Comparison of ENCODE assay signal across 8 cellular contexts in the genomic region with DNA sequence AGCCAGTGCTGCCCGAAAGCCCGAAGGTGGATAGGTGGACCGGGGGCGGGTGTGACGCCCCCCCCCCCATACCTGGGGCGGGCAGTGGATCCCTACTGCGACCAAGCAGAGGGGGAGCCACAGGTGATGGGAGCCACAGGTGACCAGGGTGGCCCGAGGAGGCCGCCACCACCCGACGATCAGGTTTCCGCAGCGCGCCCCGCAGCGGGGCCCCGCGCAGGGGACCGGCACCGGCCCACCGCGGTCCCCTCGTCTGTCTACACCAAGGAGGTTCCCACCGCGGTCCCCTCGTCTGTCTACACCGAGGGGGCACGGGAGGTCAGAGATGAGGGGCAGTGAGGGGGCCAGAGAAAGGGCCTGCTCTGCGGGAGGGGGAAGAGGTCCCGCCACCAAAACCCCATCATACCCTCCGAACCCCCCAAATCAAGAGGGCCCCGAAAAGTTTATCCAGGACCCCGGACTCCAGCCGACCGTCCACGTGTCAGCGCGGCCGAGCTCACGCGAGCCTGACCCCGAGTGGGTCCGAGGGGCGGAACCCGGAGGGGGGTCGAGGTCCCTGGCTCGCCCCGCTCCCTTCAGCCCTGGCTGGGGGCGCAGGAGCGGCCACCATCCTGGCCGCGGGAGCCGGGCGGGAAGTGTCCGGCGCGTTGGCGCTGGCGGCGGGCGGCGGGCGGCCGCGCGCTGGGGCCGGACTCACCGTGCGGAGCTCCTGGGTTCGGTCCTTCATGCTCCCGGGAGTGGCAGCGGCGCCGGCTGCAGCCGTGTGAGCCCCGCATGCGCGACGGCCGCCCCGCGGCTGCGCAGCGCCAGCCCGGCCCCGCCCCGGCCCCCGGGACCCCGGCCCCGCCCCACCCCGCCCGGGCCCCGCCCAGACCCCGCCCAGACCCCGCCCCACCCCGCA. TPM values are rescaled to one million over a fixed set of nuclear protein-coding genes. Genes with fewer than 3 reads are reported as not detected.
DNase-seq lines count a peak whose midpoint lies in the region; ATAC-seq and TF ChIP-seq lines count a peak whose summit lies in the region.

Gene STX1A (minus strand): TSS at position 765 of the 901 bp plus-strand sequence. CDS start 38 bp downstream, at position 727.

- no TSS peak for BruUV-seq in PC-3 (replicated peaks; lab: Mats Ljungman, UMichigan)

- H3K4me3 Mint-ChIP-seq in activated T-helper 17 cell treated with anti-CD3 and anti-CD28 coated beads, Interleukin-2, amount 50 U/mL, for 72 hours, result peak within 1 kb of the TSS; percentile 79
- peak within 1 kb of the TSS; percentile 81 for H3K4me3 Mint-ChIP-seq in nephron progenitor cell

- CTCF ChIA-PET in AG04450 (lab: Charles Lee) (interaction anchor here (1.0 kb wide), 1 partner anchor 112 kb away, joined by 6 read pairs; no protein-coding TSS in a partner anchor), PC-3 (lab: Charles Lee) (no interaction called here)

- H2AFZ ChIP-seq in PC-3 (ENCODE audit: low read length), result no peak within 1 kb of the TSS

- peak within 1 kb of the TSS; percentile 85 for H3K27ac Mint-ChIP-seq in activated T-helper 17 cell treated with anti-CD3 and anti-CD28 coated beads, Interleukin-2, amount 50 U/mL, for 72 hours
- H3K27ac Mint-ChIP-seq in nephron progenitor cell, result no peak within 1 kb of the TSS

- H3K4me1 ChIP-seq in PC-3 (ENCODE audit: insufficient read depth, low read length), result peaks cover 50% of the 10 kb centered on the region

- H3K4me3 ChIP-seq in AG04450 (ENCODE audit: low read depth, low read length) (peak within 1 kb of the TSS; percentile 76), PC-3 (ENCODE audit: low read length) (peak within 1 kb of the TSS; percentile 95), fibroblast of mammary gland (ENCODE audit: control insufficient read depth, low read depth, low read length) (peak within 1 kb of the TSS; percentile 78)

- H3K27me3 ChIP-seq in AG04450 (ENCODE audit: control insufficient read depth, insufficient read depth, low read length) (peaks cover 6% of the 10 kb centered on the region), PC-3 (ENCODE audit: low read length) (no peaks in the 10 kb centered on the region)

- H3K27ac ChIP-seq in AG04450 (ENCODE audit: low read depth, low read length) (no peak within 1 kb of the TSS), PC-3 (ENCODE audit: low read length) (peak within 1 kb of the TSS; percentile 100)

- DNase-seq in AG04450 (ENCODE audit: low read depth, low spot score), result no peak
- DNase-seq in PC-3, result peak; percentile 73
- DNase-seq in fibroblast of mammary gland (ENCODE audit: low read depth), result peak; percentile 51
- DNase-seq in nephron progenitor cell, result peak; percentile 80
- DNase-seq in superior temporal gyrus (ENCODE audit: extremely low spot score), result peak; percentile 48

- H3K36me3 ChIP-seq in PC-3 (ENCODE audit: low read depth, low read length), result peaks cover 19% of the 10 kb centered on the region

- peak within 1 kb of the TSS; percentile 100 for H3K9ac ChIP-seq in PC-3 (ENCODE audit: low read length)

- H3K79me2 ChIP-seq in PC-3 (ENCODE audit: low read length), result peaks cover 54% of the 10 kb centered on the region

- H3K36me3 Mint-ChIP-seq in activated T-helper 17 cell treated with anti-CD3 and anti-CD28 coated beads, Interleukin-2, amount 50 U/mL, for 72 hours (ENCODE audit: low read depth), result peaks cover 17% of the 10 kb centered on the region
- no peaks in the 10 kb centered on the region for H3K36me3 Mint-ChIP-seq in nephron progenitor cell (ENCODE audit: low read depth)

- peak within 1 kb of the TSS; percentile 99 for H3K4me2 ChIP-seq in PC-3 (ENCODE audit: low read length)

- H3K27me3 Mint-ChIP-seq in activated T-helper 17 cell treated with anti-CD3 and anti-CD28 coated beads, Interleukin-2, amount 50 U/mL, for 72 hours, result no peaks in the 10 kb centered on the region
- peaks cover 26% of the 10 kb centered on the region for H3K27me3 Mint-ChIP-seq in nephron progenitor cell (ENCODE audit: low read depth, poor library complexity)

- H3K9me3 ChIP-seq in AG04450 (ENCODE audit: control insufficient read depth, insufficient read depth, low read length), result no peaks in the 10 kb centered on the region; the same call in 1 of the 2 replicates
- no peaks in the 10 kb centered on the region for H3K9me3 ChIP-seq in PC-3 (ENCODE audit: low read length)

- peaks cover 14% of the 10 kb centered on the region for H3K4me1 Mint-ChIP-seq in activated T-helper 17 cell treated with anti-CD3 and anti-CD28 coated beads, Interleukin-2, amount 50 U/mL, for 72 hours
- H3K4me1 Mint-ChIP-seq in nephron progenitor cell, result peaks cover 38% of the 10 kb centered on the region

- intact Hi-C loops in PC-3 (cut with micrococcal nuclease), result loop anchor here (2.0 to 5.0 kb wide), 2 partner anchors 14 to 52 kb away; partner anchors contain the start of gene VPS37D

- no peak for TF ChIP-seq CTCF in AG04450 (IDR thresholded peaks at IDR 0.05; ENCODE audit: low read depth, low read length)
- TF ChIP-seq CTCF in PC-3 (conservative IDR thresholded peaks at IDR 0.05; ENCODE audit: low read depth, low read length), result no peak
- TF ChIP-seq CTCF in fibroblast of mammary gland (conservative IDR thresholded peaks at IDR 0.05; ENCODE audit: control insufficient read depth, insufficient read depth, low read depth, low read length), result no peak
- TF ChIP-seq CTCF in nephron progenitor cell (IDR thresholded peaks at IDR 0.05), result no peak

- H3K9me2 ChIP-seq in PC-3 (replicated peaks; ENCODE audit: low read length), result no peaks in the 10 kb centered on the region

- H4K20me1 ChIP-seq in PC-3 (ENCODE audit: low read length), result peaks cover 11% of the 10 kb centered on the region; the same call in 1 of the 2 replicates

- ATAC-seq in GM18868 (IDR thresholded peaks at IDR 0.05; ENCODE audit: unreplicated experiment) (peak; percentile 46), HG03342 (IDR thresholded peaks at IDR 0.05; ENCODE audit: unreplicated experiment) (peak; percentile 70), PC-3 (peak; percentile 9)
- peak; percentile 57 for ATAC-seq in activated T-helper 17 cell treated with anti-CD3 and anti-CD28 coated beads, Interleukin-2, amount 50 U/mL, for 72 hours (replicated peaks)

- no peaks in the 10 kb centered on the region for H3K9me3 Mint-ChIP-seq in activated T-helper 17 cell treated with anti-CD3 and anti-CD28 coated beads, Interleukin-2, amount 50 U/mL, for 72 hours
- no peaks in the 10 kb centered on the region for H3K9me3 Mint-ChIP-seq in nephron progenitor cell

- POLR2A ChIA-PET in AG04450 (lab: Yijun Ruan, JAX), result interaction anchor here (0.6 to 1.0 kb wide), 4 partner anchors 10 to 132 kb away, joined by 3 to 4 read pairs (median 3); no protein-coding TSS in a partner anchor
- POLR2A ChIA-PET in PC-3 (lab: Charles Lee; ENCODE audit: unreplicated experiment), result interaction anchor here (0.6 to 1.6 kb wide), 3 partner anchors 13 to 141 kb away, joined by 5 to 44 read pairs (median 10); partner anchors contain the start of gene TBL2

- peaks cover 11% of the 10 kb centered on the region for H3F3A ChIP-seq in PC-3 (ENCODE audit: low read length, unreplicated experiment)

RNA-seq across cellular contexts. Expression of gene STX1A, which starts in this region (rescaled TPM):
- 12.9 and 13.7 TPM in 2 replicates for polyA plus RNA-seq in AG04450 (2011; rRNA removed)
- polyA minus RNA-seq in AG04450 (2011; rRNA and poly(A)+ RNA removed), result 11.3 and 14.6 TPM in 2 replicates
- total RNA-seq in PC-3 (2014; rRNA removed), result 145 and 163 TPM in 2 replicates
- 10 to 100 TPM; 16.8 to 40.9 TPM for total RNA-seq in activated T-helper 17 cell treated with anti-CD3 and anti-CD28 coated beads, Interleukin-2, amount 50 U/mL, for 72 hours

Comparison
In these comparisons a context has a peak if more than half of its experiments do, and no peak if none do; other contexts are left out.
1. ATAC-seq: peak in every context shown above with its lines; median percentile 70 in HG03342; 57 in activated T-helper 17 cell treated with anti-CD3 and anti-CD28 coated beads, Interleukin-2, amount 50 U/mL, for 72 hours; 46 in GM18868; 9 in PC-3.